14 cellular contexts compared by ENCODE assay signal in genomic region chr19:40739871-40740703, GRCh38.
DNase-seq lines count a peak whose midpoint lies in the region; ATAC-seq, FAIRE-seq and TF ChIP-seq lines count a peak whose summit lies in the region.
"Had no signal": no experiment of that assay in that cellular context is flagged by ENCODE, and none has a peak within 500 bp of the region (broad histone marks: within the 10 kb centered on the region; RNA-seq: fewer than 3 reads in every experiment).

No MANE protein-coding gene starts in this region.

- H3K27ac ChIP-seq in coronary artery (peak overlapping the region in 1 of 2 donors; percentile 79), layer of hippocampus (ENCODE audit: low read depth, low read length) (peak overlapping the region; percentile 67), subcutaneous abdominal adipose tissue (ENCODE audit: low read depth, low read length) (peak overlapping the region; percentile 54)
- H3K27ac ChIP-seq: neutrophil had no signal

- no peak for ATAC-seq in HG02798 (IDR thresholded peaks at IDR 0.05; ENCODE audit: poor library complexity, unreplicated experiment)
- ATAC-seq: left colon had no signal

- H3K9ac ChIP-seq in subcutaneous abdominal adipose tissue (ENCODE audit: low read length in 5 of 5) = peak overlapping the region in 1 of 5 donors; percentile 19

- H3K4me3 ChIP-seq in coronary artery = peak overlapping the region; percentile 5
- H3K4me3 ChIP-seq in subcutaneous abdominal adipose tissue (ENCODE audit: low read depth in 1 of 5, low read length in 5 of 5) = peak overlapping the region in 2 of 5 donors; percentile 24 to 36
- H3K4me3 ChIP-seq: uterus had no signal

- peak; percentile 37 for DNase-seq in ELF-1 (ENCODE audit: low read depth, low spot score)
- DNase-seq in coronary artery (ENCODE audit: low spot score) = no peak
- DNase-seq in activated T-cell treated with anti-CD3 and anti-CD28 coated beads for 4 hours = no peak
- no peak for DNase-seq in HK-2 (ENCODE audit: unreplicated experiment)
- no peak for DNase-seq in GM19239 (ENCODE audit: insufficient read length, low spot score)
- DNase-seq: BE2C, left colon, NCI-H1092, NCI-H510A, uterus had no signal

- no peaks in the 10 kb centered on the region for H3K9me3 ChIP-seq in subcutaneous abdominal adipose tissue (ENCODE audit: control insufficient read depth in 5 of 5, low read length in 5 of 5)
- H3K9me3 ChIP-seq: BE2C, neutrophil, uterus had no signal

- H3K4me1 ChIP-seq in subcutaneous abdominal adipose tissue (ENCODE audit: control insufficient read depth in 5 of 5, insufficient read depth in 5 of 5, low read length in 5 of 5) = peaks cover 0 to 17% (median 15%) of the 10 kb centered on the region in 5 donors
- H3K4me1 ChIP-seq: BE2C, uterus had no signal

- FAIRE-seq in GM19239 (lab: Jason Lieb, UNC) = no peak

- TF ChIP-seq CTCF in coronary artery (IDR thresholded peaks at IDR 0.05) = no peak

- peaks cover 0 to 69% (median 63%) of the 10 kb centered on the region in 5 donors for H3K36me3 ChIP-seq in subcutaneous abdominal adipose tissue (ENCODE audit: control insufficient read depth in 5 of 5, insufficient read depth in 5 of 5, low read length in 5 of 5)
- H3K36me3 ChIP-seq: uterus had no signal

- H3K27me3 ChIP-seq in layer of hippocampus (ENCODE audit: control insufficient read depth, insufficient read depth, low read length) (no peaks in the 10 kb centered on the region), subcutaneous abdominal adipose tissue (ENCODE audit: control insufficient read depth in 5 of 5, insufficient read depth in 4 of 5, low read length in 5 of 5) (no peaks in the 10 kb centered on the region)
- H3K27me3 ChIP-seq: BE2C, neutrophil, uterus had no signal
